38 cellular contexts compared by ENCODE assay signal in the genomic region with DNA sequence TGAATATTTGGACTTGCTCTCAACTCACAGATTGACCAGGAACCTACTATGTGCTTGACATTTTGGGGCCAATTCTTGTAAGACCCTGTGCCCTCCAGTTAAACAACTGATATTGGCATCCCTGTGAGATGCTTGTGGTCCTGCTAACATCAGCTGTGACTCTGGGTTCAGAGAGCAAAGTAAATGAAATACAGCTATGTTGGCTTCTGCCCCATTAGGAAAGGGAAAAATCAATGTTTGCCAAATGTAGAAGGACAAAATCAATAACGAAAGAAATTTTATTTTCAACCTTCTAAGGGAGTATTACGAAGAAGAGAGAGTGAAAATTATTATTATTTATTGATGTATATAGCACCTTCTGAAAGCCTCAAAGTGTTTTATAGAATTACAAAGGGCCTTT.
"Had no signal": no experiment of that assay in that cellular context is flagged by ENCODE, and none has a peak within 500 bp of the region (broad histone marks: within the 10 kb centered on the region; RNA-seq: fewer than 3 reads in every experiment).

No MANE protein-coding gene starts in this region.

- H3K36me3 Mint-ChIP-seq: activated CD4-positive, alpha-beta memory T cell treated with anti-CD3 and anti-CD28 coated beads for 36 hours; activated CD8-positive, alpha-beta memory T cell treated with anti-CD3 and anti-CD28 coated beads, Interleukin-2, amount 10 ng/mL, durations not matched to agents 7 days and 5 days; activated naive CD4-positive, alpha-beta T cell treated with anti-CD3 and anti-CD28 coated beads, Interleukin-2, amount 10 ng/mL, durations not matched to agents 7 days and 5 days; activated naive CD4-positive, alpha-beta T cell treated with anti-CD3 and anti-CD28 coated beads, Interleukin-2, amount 50 U/mL, for 24 hours; activated naive CD8-positive, alpha-beta T cell; activated naive CD8-positive, alpha-beta T cell treated with anti-CD3 and anti-CD28 coated beads, Interleukin-2, amount 10 ng/mL, durations not matched to agents 7 days and 5 days; brain had no signal

- H3K27ac ChIP-seq: ascending aorta, cardiac muscle cell, VCaP had no signal

- H3K9me3 ChIP-seq: ascending aorta had no signal

- H3K4me3 ChIP-seq: ascending aorta, cardiac muscle cell had no signal

- H3K27me3 ChIP-seq: ascending aorta, cardiac muscle cell had no signal

- H3K36me3 ChIP-seq: ascending aorta, cardiac muscle cell had no signal

- FAIRE-seq: bronchial epithelial cell, TTC549 had no signal

- DNase-seq: activated B cell treated with CpG ODN at 0.5 μM for 24 hours; activated CD4-positive, alpha-beta memory T cell treated with anti-CD3 and anti-CD28 coated beads for 36 hours; activated CD4-positive, alpha-beta T cell treated with anti-CD3 and anti-CD28 coated beads for 4 hours; activated CD4-positive, alpha-beta T cell treated with anti-CD3 and anti-CD28 coated beads, Interleukin-2, amount 10 ng/mL, durations not matched to agents 24 days and 14 days; activated CD4-positive, alpha-beta T cell treated with anti-CD3 and anti-CD28 coated beads, Interleukin-2, amount 50 U/mL, for 1 hour; activated CD4-positive, alpha-beta T cell treated with anti-CD3 and anti-CD28 coated beads, Interleukin-2, amount 50 U/mL, for 4 hours; activated CD4-positive, CD25-positive, alpha-beta regulatory T cell treated with anti-CD3 and anti-CD28 coated beads, Interleukin-2, amount 50 U/mL, for 72 hours; activated CD8-positive, alpha-beta memory T cell treated with anti-CD3 and anti-CD28 coated beads for 24 hours; activated CD8-positive, alpha-beta memory T cell treated with anti-CD3 and anti-CD28 coated beads, Interleukin-2, amount 10 ng/mL, durations not matched to agents 7 days and 5 days; activated CD8-positive, alpha-beta memory T cell treated with anti-CD3 and anti-CD28 coated beads, Interleukin-2, amount 50 U/mL, for 48 hours; activated CD8-positive, alpha-beta T cell treated with anti-CD3 and anti-CD28 coated beads, Interleukin-2, amount 10 ng/mL, durations not matched to agents 7 days and 5 days; activated effector memory CD4-positive, alpha-beta T cell treated with Interleukin-2 at 50 U/mL for 16 hours; activated gamma-delta T cell; activated naive CD4-positive, alpha-beta T cell treated with anti-CD3 and anti-CD28 coated beads, Interleukin-2, amount 10 ng/mL, durations not matched to agents 7 days and 5 days; activated naive CD4-positive, alpha-beta T cell treated with Interleukin-2 at 50 U/mL for 16 hours; activated naive CD8-positive, alpha-beta T cell treated with anti-CD3 and anti-CD28 coated beads, Interleukin-2, amount 10 ng/mL, durations not matched to agents 7 days and 5 days; activated naive CD8-positive, alpha-beta T cell treated with anti-CD3 and anti-CD28 coated beads, Interleukin-2, amount 50 U/mL, for 24 hours; activated T-cell treated with anti-CD3 and anti-CD28 coated beads, Interleukin-2, amount 50 U/mL, for 24 hours; activated T-cell treated with anti-CD3 and anti-CD28 coated beads, Interleukin-2, amount 50 U/mL, for 48 hours; amygdala; anterior cingulate cortex; caudate nucleus; cerebellar nuclear complex; T-helper 1 cell; T-helper 2 cell; T-helper 9 cell had no signal

- H3K4me3 Mint-ChIP-seq: activated B cell treated with CpG ODN at 0.5 μM for 24 hours; activated CD4-positive, alpha-beta memory T cell treated with anti-CD3 and anti-CD28 coated beads for 36 hours; activated CD4-positive, alpha-beta T cell treated with anti-CD3 and anti-CD28 coated beads, Interleukin-2, amount 10 ng/mL, durations not matched to agents 24 days and 14 days; activated CD8-positive, alpha-beta memory T cell treated with anti-CD3 and anti-CD28 coated beads, Interleukin-2, amount 10 ng/mL, durations not matched to agents 7 days and 5 days; activated CD8-positive, alpha-beta T cell treated with anti-CD3 and anti-CD28 coated beads, Interleukin-2, amount 10 ng/mL, durations not matched to agents 7 days and 5 days; activated naive CD4-positive, alpha-beta T cell treated with anti-CD3 and anti-CD28 coated beads, Interleukin-2, amount 10 ng/mL, durations not matched to agents 7 days and 5 days; activated naive CD4-positive, alpha-beta T cell treated with anti-CD3 and anti-CD28 coated beads, Interleukin-2, amount 50 U/mL, for 24 hours; activated naive CD8-positive, alpha-beta T cell; activated naive CD8-positive, alpha-beta T cell treated with anti-CD3 and anti-CD28 coated beads, Interleukin-2, amount 10 ng/mL, durations not matched to agents 7 days and 5 days; activated naive CD8-positive, alpha-beta T cell treated with anti-CD3 and anti-CD28 coated beads, Interleukin-2, amount 50 U/mL, for 24 hours; activated T-cell treated with anti-CD3 and anti-CD28 coated beads, Interleukin-2, amount 50 U/mL, for 24 hours; brain; central memory CD8-positive, alpha-beta T cell; T-helper 1 cell treated with Interleukin-12 subunit alpha and Interleukin-12 subunit beta and Interleukin-4 antibody, amounts not matched to agents 30 μg/mL and 1 μg/mL, for 36 hours; T-helper 2 cell treated with Interferon-gamma antibody and Interleukin-4, amounts not matched to agents 5 μg/mL and 100 μg/mL, for 36 hours had no signal

- H3K9me3 Mint-ChIP-seq: activated B cell treated with CpG ODN at 0.5 μM for 24 hours; activated CD4-positive, alpha-beta memory T cell treated with anti-CD3 and anti-CD28 coated beads for 36 hours; activated CD4-positive, alpha-beta T cell treated with anti-CD3 and anti-CD28 coated beads, Interleukin-2, amount 10 ng/mL, durations not matched to agents 24 days and 14 days; activated naive CD4-positive, alpha-beta T cell treated with anti-CD3 and anti-CD28 coated beads, Interleukin-2, amount 10 ng/mL, durations not matched to agents 7 days and 5 days; activated naive CD4-positive, alpha-beta T cell treated with anti-CD3 and anti-CD28 coated beads, Interleukin-2, amount 50 U/mL, for 24 hours; activated naive CD8-positive, alpha-beta T cell treated with anti-CD3 and anti-CD28 coated beads, Interleukin-2, amount 10 ng/mL, durations not matched to agents 7 days and 5 days; activated naive CD8-positive, alpha-beta T cell treated with anti-CD3 and anti-CD28 coated beads, Interleukin-2, amount 50 U/mL, for 24 hours; activated T-cell treated with anti-CD3 and anti-CD28 coated beads, Interleukin-2, amount 50 U/mL, for 24 hours; activated T-helper 2 cell treated with anti-CD3 and anti-CD28 coated beads, Interferon-gamma antibody, Interleukin-2, Interleukin-4, amounts not matched to agents 10 μg/mL and 5 μg/mL and 100 μg/mL, durations not matched to agents 14 hours and 24 hours and 36 hours; brain; central memory CD8-positive, alpha-beta T cell; T-helper 1 cell treated with Interleukin-12 subunit alpha and Interleukin-12 subunit beta and Interleukin-4 antibody, amounts not matched to agents 30 μg/mL and 1 μg/mL, for 36 hours; T-helper 2 cell treated with Interferon-gamma antibody and Interleukin-4, amounts not matched to agents 5 μg/mL and 100 μg/mL, for 36 hours had no signal

- H3K4me1 Mint-ChIP-seq: activated CD4-positive, alpha-beta T cell treated with anti-CD3 and anti-CD28 coated beads, Interleukin-2, amount 10 ng/mL, durations not matched to agents 24 days and 14 days; activated naive CD4-positive, alpha-beta T cell treated with anti-CD3 and anti-CD28 coated beads, Interleukin-2, amount 10 ng/mL, durations not matched to agents 7 days and 5 days; activated naive CD4-positive, alpha-beta T cell treated with anti-CD3 and anti-CD28 coated beads, Interleukin-2, amount 50 U/mL, for 24 hours; central memory CD8-positive, alpha-beta T cell had no signal

- H3K4me1 ChIP-seq: ascending aorta had no signal

- H3K27ac Mint-ChIP-seq: activated B cell treated with CpG ODN at 0.5 μM for 24 hours; activated CD4-positive, alpha-beta memory T cell treated with anti-CD3 and anti-CD28 coated beads for 36 hours; activated CD4-positive, alpha-beta T cell treated with anti-CD3 and anti-CD28 coated beads, Interleukin-2, amount 10 ng/mL, durations not matched to agents 24 days and 14 days; activated CD8-positive, alpha-beta memory T cell treated with anti-CD3 and anti-CD28 coated beads, Interleukin-2, amount 10 ng/mL, durations not matched to agents 7 days and 5 days; activated CD8-positive, alpha-beta T cell treated with anti-CD3 and anti-CD28 coated beads, Interleukin-2, amount 10 ng/mL, durations not matched to agents 7 days and 5 days; activated naive CD4-positive, alpha-beta T cell treated with anti-CD3 and anti-CD28 coated beads, Interleukin-2, amount 10 ng/mL, durations not matched to agents 7 days and 5 days; activated naive CD4-positive, alpha-beta T cell treated with anti-CD3 and anti-CD28 coated beads, Interleukin-2, amount 50 U/mL, for 24 hours; activated naive CD8-positive, alpha-beta T cell; activated naive CD8-positive, alpha-beta T cell treated with anti-CD3 and anti-CD28 coated beads, Interleukin-2, amount 10 ng/mL, durations not matched to agents 7 days and 5 days; activated naive CD8-positive, alpha-beta T cell treated with anti-CD3 and anti-CD28 coated beads, Interleukin-2, amount 50 U/mL, for 24 hours; activated T-cell treated with anti-CD3 and anti-CD28 coated beads, Interleukin-2, amount 50 U/mL, for 24 hours; activated T-helper 2 cell treated with anti-CD3 and anti-CD28 coated beads, Interferon-gamma antibody, Interleukin-2, Interleukin-4, amounts not matched to agents 10 μg/mL and 5 μg/mL and 100 μg/mL, durations not matched to agents 14 hours and 24 hours and 36 hours; T-helper 1 cell treated with Interleukin-12 subunit alpha and Interleukin-12 subunit beta and Interleukin-4 antibody, amounts not matched to agents 30 μg/mL and 1 μg/mL, for 36 hours; T-helper 2 cell treated with Interferon-gamma antibody and Interleukin-4, amounts not matched to agents 5 μg/mL and 100 μg/mL, for 36 hours had no signal

- ATAC-seq: activated CD8-positive, alpha-beta memory T cell treated with anti-CD3 and anti-CD28 coated beads, Interleukin-2, amount 10 ng/mL, durations not matched to agents 7 days and 5 days; activated CD8-positive, alpha-beta T cell treated with anti-CD3 and anti-CD28 coated beads, Interleukin-2, amount 10 ng/mL, durations not matched to agents 7 days and 5 days; activated naive CD8-positive, alpha-beta T cell treated with anti-CD3 and anti-CD28 coated beads, Interleukin-2, amount 50 U/mL, for 24 hours had no signal

- H3K27me3 Mint-ChIP-seq: brain had no signal
